ENCODE assay signal across 23 cellular contexts in genomic region chr12:109604902-109605536, GRCh38. TPM values are rescaled to one million over a fixed set of nuclear protein-coding genes. Genes with fewer than 3 reads are reported as not detected.
DNase-seq lines count a peak whose midpoint lies in the region; TF ChIP-seq lines count a peak whose summit lies in the region.
"Had no signal": no experiment of that assay in that cellular context is flagged by ENCODE, and none has a peak within 500 bp of the region (broad histone marks: within the 10 kb centered on the region; RNA-seq: fewer than 3 reads in every experiment).

No MANE protein-coding gene starts in this region.

- no peaks in the 10 kb centered on the region for H3K9me3 ChIP-seq in BE2C
- no peaks in the 10 kb centered on the region for H3K9me3 ChIP-seq in OCI-LY7 (ENCODE audit: low read length)
- H3K9me3 ChIP-seq: esophagus muscularis mucosa, lower lobe of right lung, Peyer's patch, thyroid gland had no signal

- H3K27ac ChIP-seq in cingulate gyrus (ENCODE audit: low read depth, low read length) (peak overlapping the region; percentile 98), OCI-LY7 (ENCODE audit: low read depth, low read length, poor library complexity, severe bottlenecking) (no peak overlapping the region)
- H3K27ac ChIP-seq: esophagus muscularis mucosa, lower lobe of right lung, Peyer's patch, SK-N-MC, thyroid gland, VCaP had no signal

- no peak overlapping the region for H3K4me2 ChIP-seq in OCI-LY7 (ENCODE audit: low read length)

- H3K79me2 ChIP-seq in OCI-LY7 (ENCODE audit: insufficient read depth, low read depth, low read length): no peaks in the 10 kb centered on the region

- DNase-seq in BE2C (peak; percentile 80), DMS 273 treated with DMSO at 0.1 percent for 48 hours (lab: John Stamatoyannopoulos, UW) (peak; percentile 58), NCI-H524 treated with DMSO at 0.1 percent for 48 hours (lab: John Stamatoyannopoulos, UW) (peak; percentile 80), H4 (ENCODE audit: low spot score) (no peak), OCI-LY7 (ENCODE audit: low spot score) (no peak), H7 (no peak)
- no peak for DNase-seq in stimulated activated CD4-positive, alpha-beta T cell treated with anti-CD3 and anti-CD28 coated beads, Interleukin-4, amount 100 ng/mL, for 1 hour
- DNase-seq: activated CD4-positive, alpha-beta T cell treated with anti-CD3 and anti-CD28 coated beads, Interleukin-2, amount 10 ng/mL, durations not matched to agents 7 days and 5 days; CD4-positive, CD25-positive, alpha-beta regulatory T cell; DMS79 treated with DMSO at 0.1 percent for 48 hours; effector memory CD8-positive, alpha-beta T cell; lower lobe of right lung; NCI-H774; occipital lobe; Peyer's patch; stimulated activated CD4-positive, alpha-beta T cell treated with anti-CD3 and anti-CD28 coated beads, Interleukin-2, amount 100 ng/mL, for 48 hours; stimulated activated naive CD4-positive, alpha-beta T cell; T-helper 2 cell; thyroid gland had no signal

- H3K9me2 ChIP-seq in OCI-LY7 (ENCODE audit: insufficient read depth, low read length): no peaks in the 10 kb centered on the region

- intact Hi-C loops in OCI-LY7 (cut with micrococcal nuclease; ENCODE audit: unreplicated experiment): no loop called here

- H3K4me3 ChIP-seq in BE2C (ENCODE audit: low read depth, low read length) (no peak overlapping the region), OCI-LY7 (ENCODE audit: low read depth, low read length, poor library complexity, severe bottlenecking) (no peak overlapping the region), H7 (ENCODE audit: insufficient read depth, low read depth, low read length) (no peak overlapping the region)
- H3K4me3 ChIP-seq: esophagus muscularis mucosa, lower lobe of right lung, Peyer's patch, SK-N-MC, thyroid gland had no signal

- CTCF ChIA-PET in OCI-LY7 (lab: Charles Lee; ENCODE audit: unreplicated experiment): no interaction called here

- peaks cover 31% of the 10 kb centered on the region for H3K4me1 ChIP-seq in BE2C
- H3K4me1 ChIP-seq in OCI-LY7 (ENCODE audit: insufficient read depth, low read length, poor library complexity, severe bottlenecking): no peaks in the 10 kb centered on the region
- H3K4me1 ChIP-seq: lower lobe of right lung, Peyer's patch, thyroid gland had no signal

- H3K36me3 ChIP-seq in BE2C (no peaks in the 10 kb centered on the region), OCI-LY7 (ENCODE audit: insufficient read depth, low read length) (no peaks in the 10 kb centered on the region), H7 (replicated peaks; ENCODE audit: control insufficient read depth, insufficient read depth, low read length) (no peaks in the 10 kb centered on the region)
- H3K36me3 ChIP-seq: esophagus muscularis mucosa, lower lobe of right lung, Peyer's patch, thyroid gland had no signal

- POLR2A ChIA-PET in OCI-LY7 (lab: Charles Lee): no interaction called here

- no peaks in the 10 kb centered on the region for H4K20me1 ChIP-seq in OCI-LY7 (ENCODE audit: insufficient read depth, low read length)

- no TSS peak for BruUV-seq in OCI-LY7 (replicated peaks; lab: Mats Ljungman, UMichigan)

- TF ChIP-seq CTCF in BE2C (IDR thresholded peaks at IDR 0.05; ENCODE audit: low read depth, low read length) (no peak), OCI-LY7 (conservative IDR thresholded peaks at IDR 0.05; ENCODE audit: low read length) (no peak)

- no peak overlapping the region for H2AFZ ChIP-seq in OCI-LY7 (ENCODE audit: low read length)

- no peaks in the 10 kb centered on the region for H3K27me3 ChIP-seq in BE2C
- no peaks in the 10 kb centered on the region for H3K27me3 ChIP-seq in H7 (ENCODE audit: control insufficient read depth, insufficient read depth, low read length)
- H3K27me3 ChIP-seq: Peyer's patch, thyroid gland had no signal

RNA-seq across cellular contexts. Expression of gene MVK, which starts 31.4 kb away (rescaled TPM):
- 38.3 TPM for polyA plus RNA-seq in BE2C (2012; ENCODE audit: insufficient read depth, insufficient read length, low read depth)
- 24.1 and 24.4 TPM in 2 replicates for total RNA-seq in H4 (2014; rRNA removed; shearing (Covaris generic))
- total RNA-seq in OCI-LY7 (2014; rRNA removed; shearing (Covaris generic)): 20.0 and 27.0 TPM in 2 replicates
- total RNA-seq in OCI-LY7 (2022): 35.2 and 47.4 TPM in 2 replicates
- total RNA-seq in H7 (2014; rRNA removed; shearing (Covaris generic)): 33.4 and 47.1 TPM in 2 replicates

RNA-seq across cellular contexts. Expression of gene MMAB, which starts 31.7 kb away (rescaled TPM):
- polyA plus RNA-seq in BE2C (2012; ENCODE audit: insufficient read depth, insufficient read length, low read depth): 29.5 TPM
- 33.0 and 48.4 TPM in 2 replicates for total RNA-seq in H4 (2014; rRNA removed; shearing (Covaris generic))
- 44.1 and 59.8 TPM in 2 replicates for total RNA-seq in OCI-LY7 (2014; rRNA removed; shearing (Covaris generic))
- total RNA-seq in OCI-LY7 (2022): 90.0 and 93.0 TPM in 2 replicates
- 25.1 and 32.8 TPM in 2 replicates for total RNA-seq in H7 (2014; rRNA removed; shearing (Covaris generic))

Comparison
In these comparisons a context has a peak if more than half of its experiments do, and no peak if none do; other contexts are left out.
1. DNase-seq: peak in BE2C (single experiment), DMS 273 treated with DMSO at 0.1 percent for 48 hours (single experiment) and NCI-H524 treated with DMSO at 0.1 percent for 48 hours (single experiment); none in stimulated activated CD4-positive, alpha-beta T cell treated with anti-CD3 and anti-CD28 coated beads, Interleukin-4, amount 100 ng/mL, for 1 hour (single experiment), H4 (single experiment), OCI-LY7 (single experiment) and H7 (single experiment).